ENCODE assay signal across 1 cellular context in the genomic region with DNA sequence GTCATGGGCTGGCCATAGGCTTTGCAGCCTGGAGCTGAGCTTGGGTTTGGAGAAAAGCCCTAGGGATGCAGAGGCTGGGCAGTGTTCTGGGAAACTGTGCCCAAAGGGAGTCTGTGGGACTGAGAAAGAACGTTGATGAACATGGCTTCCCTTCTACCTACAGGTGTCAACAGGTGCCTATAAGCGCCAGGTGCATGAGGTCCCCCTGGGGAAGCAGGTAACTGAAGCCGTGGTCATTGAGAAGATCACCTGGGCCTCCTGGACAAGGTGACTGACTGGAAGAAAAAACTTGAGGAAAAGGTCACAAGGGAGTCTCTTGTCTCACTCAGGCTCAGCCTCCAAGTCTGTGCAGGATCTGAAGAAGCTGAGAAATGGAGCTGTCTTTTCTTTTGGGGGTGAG.
TF ChIP-seq lines count a peak whose summit lies in the region.

No MANE protein-coding gene starts in this region.

TF ChIP-seq in endothelial cell of umbilical vein, 7 proteins besides CTCF, POLR2A, EP300 and RAD21 (continued from another document):
- no peak for TF ChIP-seq POLR2AphosphoS5 (IDR thresholded peaks at IDR 0.05; ENCODE audit: insufficient read depth, low read depth, low read length)
- no peak for TF ChIP-seq MYC (IDR thresholded peaks at IDR 0.05; ENCODE audit: low read depth, low read length)
